30 cellular contexts compared by ENCODE assay signal in the genomic region with DNA sequence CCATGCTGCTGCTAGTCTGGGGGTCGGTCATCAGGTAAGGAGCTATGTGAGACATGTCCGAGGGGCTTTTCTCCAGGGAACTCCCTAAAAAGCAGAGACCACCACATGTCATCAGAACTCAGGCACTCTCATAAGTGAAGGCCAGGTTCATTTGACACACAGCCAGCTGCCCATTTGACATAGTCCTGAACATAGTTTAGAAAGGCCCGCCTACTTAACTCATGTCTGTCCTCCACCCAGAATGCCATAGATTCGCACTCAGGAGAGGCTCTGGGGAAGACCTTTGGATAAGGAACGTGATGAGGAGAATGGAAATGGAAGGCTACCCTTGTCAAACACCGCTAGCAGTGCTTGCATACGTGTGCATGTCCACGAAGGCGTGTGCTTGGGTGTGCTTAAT.
"Had no signal": no experiment of that assay in that cellular context is flagged by ENCODE, and none has a peak within 500 bp of the region (broad histone marks: within the 10 kb centered on the region; RNA-seq: fewer than 3 reads in every experiment).

No MANE protein-coding gene starts in this region.

- H3K4me1 ChIP-seq: Peyer's patch had no signal

- H3K36me3 ChIP-seq: Peyer's patch, WERI-Rb-1 had no signal

- H3K4me3 ChIP-seq: Peyer's patch had no signal

- H3K4me1 Mint-ChIP-seq: activated naive CD8-positive, alpha-beta T cell treated with anti-CD3 and anti-CD28 coated beads, Interleukin-2, amount 50 U/mL, for 24 hours had no signal

- H3K27ac Mint-ChIP-seq: activated CD4-positive, alpha-beta memory T cell treated with anti-CD3 and anti-CD28 coated beads, Interleukin-2, amount 10 ng/mL, durations not matched to agents 7 days and 5 days; activated CD8-positive, alpha-beta memory T cell treated with anti-CD3 and anti-CD28 coated beads, Interleukin-2, amount 10 ng/mL, durations not matched to agents 7 days and 5 days; activated naive CD4-positive, alpha-beta T cell treated with anti-CD3 and anti-CD28 coated beads, Interleukin-2, amount 10 ng/mL, durations not matched to agents 7 days and 5 days; activated naive CD8-positive, alpha-beta T cell; activated naive CD8-positive, alpha-beta T cell treated with anti-CD3 and anti-CD28 coated beads, Interleukin-2, amount 50 U/mL, for 24 hours had no signal

- DNase-seq: activated CD4-positive, alpha-beta memory T cell treated with anti-CD3 and anti-CD28 coated beads, Interleukin-2, amount 10 ng/mL, durations not matched to agents 7 days and 5 days; activated CD4-positive, alpha-beta T cell treated with anti-CD3 and anti-CD28 coated beads for 1 hour; activated CD4-positive, alpha-beta T cell treated with anti-CD3 and anti-CD28 coated beads for 48 hours; activated CD4-positive, CD25-positive, alpha-beta regulatory T cell; activated CD8-positive, alpha-beta memory T cell treated with anti-CD3 and anti-CD28 coated beads for 24 hours; activated CD8-positive, alpha-beta memory T cell treated with anti-CD3 and anti-CD28 coated beads, Interleukin-2, amount 10 ng/mL, durations not matched to agents 7 days and 5 days; activated CD8-positive, alpha-beta memory T cell treated with anti-CD3 and anti-CD28 coated beads, Interleukin-2, amount 50 U/mL, for 48 hours; activated effector memory CD4-positive, alpha-beta T cell treated with Interleukin-2 at 50 U/mL for 16 hours; activated naive CD4-positive, alpha-beta T cell treated with anti-CD3 and anti-CD28 coated beads, Interleukin-2, amount 10 ng/mL, durations not matched to agents 7 days and 5 days; activated naive CD8-positive, alpha-beta T cell treated with anti-CD3 and anti-CD28 coated beads, Interleukin-2, amount 50 U/mL, for 24 hours; activated T-cell treated with anti-CD3 and anti-CD28 coated beads, Interleukin-2, amount 50 U/mL, for 48 hours; anterior cingulate cortex; MM.1S; MV-4-11; NCI-H1436 treated with DMSO at 0.1 percent for 48 hours; NCI-H1694 treated with DMSO at 0.1 percent for 48 hours; NCI-H2029; NCI-H2171; NCI-H510A; NCI-H526; NCI-H748 treated with DMSO at 0.1 percent for 48 hours; NK-92 treated with Interleukin-12 subunit alpha and Interleukin-12 subunit beta, amount 100 ng/mL, for 24 hours; PC-3; Peyer's patch; RPMI8226; T1000; WERI-Rb-1 had no signal

- H3K9me3 Mint-ChIP-seq: activated CD4-positive, alpha-beta memory T cell treated with anti-CD3 and anti-CD28 coated beads, Interleukin-2, amount 10 ng/mL, durations not matched to agents 7 days and 5 days; activated naive CD4-positive, alpha-beta T cell treated with anti-CD3 and anti-CD28 coated beads, Interleukin-2, amount 10 ng/mL, durations not matched to agents 7 days and 5 days; activated naive CD8-positive, alpha-beta T cell treated with anti-CD3 and anti-CD28 coated beads, Interleukin-2, amount 50 U/mL, for 24 hours had no signal

- H3K36me3 Mint-ChIP-seq: activated CD8-positive, alpha-beta memory T cell treated with anti-CD3 and anti-CD28 coated beads, Interleukin-2, amount 10 ng/mL, durations not matched to agents 7 days and 5 days; brain had no signal

- H3K27me3 ChIP-seq: Peyer's patch had no signal

- H3K4me3 Mint-ChIP-seq: activated CD4-positive, alpha-beta memory T cell treated with anti-CD3 and anti-CD28 coated beads, Interleukin-2, amount 10 ng/mL, durations not matched to agents 7 days and 5 days; activated CD8-positive, alpha-beta memory T cell treated with anti-CD3 and anti-CD28 coated beads, Interleukin-2, amount 10 ng/mL, durations not matched to agents 7 days and 5 days; activated naive CD4-positive, alpha-beta T cell treated with anti-CD3 and anti-CD28 coated beads, Interleukin-2, amount 10 ng/mL, durations not matched to agents 7 days and 5 days; activated naive CD8-positive, alpha-beta T cell; activated naive CD8-positive, alpha-beta T cell treated with anti-CD3 and anti-CD28 coated beads, Interleukin-2, amount 50 U/mL, for 24 hours; brain had no signal

- H3K27me3 Mint-ChIP-seq: activated CD4-positive, alpha-beta memory T cell treated with anti-CD3 and anti-CD28 coated beads, Interleukin-2, amount 10 ng/mL, durations not matched to agents 7 days and 5 days; activated CD8-positive, alpha-beta memory T cell treated with anti-CD3 and anti-CD28 coated beads, Interleukin-2, amount 10 ng/mL, durations not matched to agents 7 days and 5 days; activated naive CD4-positive, alpha-beta T cell treated with anti-CD3 and anti-CD28 coated beads, Interleukin-2, amount 10 ng/mL, durations not matched to agents 7 days and 5 days; activated naive CD8-positive, alpha-beta T cell; activated naive CD8-positive, alpha-beta T cell treated with anti-CD3 and anti-CD28 coated beads, Interleukin-2, amount 50 U/mL, for 24 hours; brain had no signal

- H3K9me3 ChIP-seq: Peyer's patch had no signal

- H3K27ac ChIP-seq: KMS-11, Peyer's patch, WERI-Rb-1 had no signal

- ATAC-seq: activated CD8-positive, alpha-beta memory T cell treated with anti-CD3 and anti-CD28 coated beads, Interleukin-2, amount 10 ng/mL, durations not matched to agents 7 days and 5 days; activated naive CD8-positive, alpha-beta T cell treated with anti-CD3 and anti-CD28 coated beads, Interleukin-2, amount 50 U/mL, for 24 hours; PC-3 had no signal
